Comparison of ENCODE assay signal across 22 cellular contexts in the genomic region with DNA sequence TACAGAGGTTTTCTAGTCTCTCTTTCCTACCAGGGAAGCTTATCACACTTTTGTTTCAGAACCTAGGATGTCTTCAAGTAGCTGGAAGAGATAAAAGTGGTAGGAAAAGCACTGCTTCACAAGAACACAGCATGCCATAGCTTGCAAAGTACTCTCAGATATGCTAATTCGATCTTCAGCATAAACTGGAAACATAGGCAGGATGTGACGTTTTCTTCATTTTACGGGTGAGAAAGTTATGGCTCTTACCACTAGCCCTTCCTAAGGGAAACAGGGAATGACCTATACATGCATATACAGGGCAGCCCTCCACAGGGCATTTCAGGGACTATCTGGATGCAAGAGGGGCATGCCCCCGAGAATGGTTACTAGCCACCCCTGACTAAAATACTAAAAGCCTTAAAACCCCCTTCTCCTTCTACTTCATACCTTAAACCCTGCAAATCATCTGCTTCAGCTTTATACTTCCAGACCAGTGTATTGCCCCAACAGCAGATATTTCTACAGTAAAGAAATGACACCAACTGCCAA. TPM values are rescaled to one million over a fixed set of nuclear protein-coding genes. Genes with fewer than 3 reads are reported as not detected.
DNase-seq lines count a peak whose midpoint lies in the region; ATAC-seq and TF ChIP-seq lines count a peak whose summit lies in the region.
"Had no signal": no experiment of that assay in that cellular context is flagged by ENCODE, and none has a peak within 500 bp of the region (broad histone marks: within the 10 kb centered on the region; RNA-seq: fewer than 3 reads in every experiment).

No MANE protein-coding gene starts in this region.

- TF ChIP-seq POLR2A in stomach (IDR thresholded peaks at IDR 0.05): no peak
- no peak for TF ChIP-seq POLR2A in tibial nerve (IDR thresholded peaks at IDR 0.05)
- TF ChIP-seq POLR2A in adrenal gland (IDR thresholded peaks at IDR 0.05): no peak
- TF ChIP-seq POLR2A in gastroesophageal sphincter (IDR thresholded peaks at IDR 0.05): no peak

- H2AFZ ChIP-seq in hepatocyte: no peak overlapping the region

- H3K36me3 ChIP-seq in hepatocyte (replicated peaks; ENCODE audit: insufficient read depth, low read depth) (no peaks in the 10 kb centered on the region), stomach (no peaks in the 10 kb centered on the region), tibial nerve (no peaks in the 10 kb centered on the region), adrenal gland (replicated peaks in 1 of 2) (no peaks in the 10 kb centered on the region), gastroesophageal sphincter (no peaks in the 10 kb centered on the region)
- H3K36me3 ChIP-seq: thoracic aorta had no signal

- TF ChIP-seq EP300 in stomach (IDR thresholded peaks at IDR 0.05) (no peak), tibial nerve (IDR thresholded peaks at IDR 0.05) (no peak), gastroesophageal sphincter (IDR thresholded peaks at IDR 0.05) (no peak)

- no peaks in the 10 kb centered on the region for H3K27me3 ChIP-seq in hepatocyte
- no peaks in the 10 kb centered on the region for H3K27me3 ChIP-seq in stomach
- peaks cover 0 to 5% of the 10 kb centered on the region in 2 donors for H3K27me3 ChIP-seq in tibial nerve
- H3K27me3 ChIP-seq in adrenal gland: no peaks in the 10 kb centered on the region
- peaks cover 23% of the 10 kb centered on the region for H3K27me3 ChIP-seq in gastroesophageal sphincter

- H3K27ac ChIP-seq in angular gyrus (ENCODE audit: low read depth, low read length) (peak overlapping the region; percentile 38), hepatocyte (peak overlapping the region; percentile 100), stomach (peak overlapping the region; percentile 87 to 95 (median 90)), tibial nerve (no peak overlapping the region), adrenal gland (no peak overlapping the region), gastroesophageal sphincter (no peak overlapping the region)
- H3K27ac ChIP-seq: coronary artery, thoracic aorta had no signal

- H4K20me1 ChIP-seq in hepatocyte (ENCODE audit: insufficient read depth, poor library complexity, severe bottlenecking): no peaks in the 10 kb centered on the region

- 46% methylated on average over 4 of the region's 4 CpGs for WGBS in hepatocyte (ENCODE audit: low lambda C conversion rate, missing lambda C conversion rate)
- WGBS in stomach, 5 donors: 26 to 49% (median 31%) methylated on average over 4 of the region's 4 CpGs
- 64 to 75% methylated on average over 4 of the region's 4 CpGs for WGBS in tibial nerve, 2 donors
- 77 to 89% (median 82%) methylated on average over 4 of the region's 4 CpGs for WGBS in adrenal gland, 4 donors
- 61 to 81% methylated on average over 3 to 4 of the region's 4 CpGs for WGBS in gastroesophageal sphincter (ENCODE audit: low coverage in 1 of 2), 2 donors

- H3K4me1 ChIP-seq in hepatocyte (ENCODE audit: insufficient read depth): peaks cover 50% of the 10 kb centered on the region
- H3K4me1 ChIP-seq in stomach: peaks cover 22 to 40% (median 27%) of the 10 kb centered on the region in 4 donors
- peaks cover 0 to 19% (median 14%) of the 10 kb centered on the region in 4 donors for H3K4me1 ChIP-seq in tibial nerve
- peaks cover 23 to 31% of the 10 kb centered on the region in 2 donors for H3K4me1 ChIP-seq in adrenal gland (replicated peaks in 1 of 2)
- peaks cover 0 to 22% (median 7%) of the 10 kb centered on the region in 3 donors for H3K4me1 ChIP-seq in gastroesophageal sphincter

- peaks cover 22% of the 10 kb centered on the region for H3K79me2 ChIP-seq in hepatocyte

- H3K9me2 ChIP-seq in hepatocyte (replicated peaks; ENCODE audit: insufficient read depth): no peaks in the 10 kb centered on the region

- no peak for ATAC-seq in gastroesophageal sphincter

- peak; percentile 36 for DNase-seq in HT-29 (ENCODE audit: low spot score)
- no peak for DNase-seq in hepatocyte (ENCODE audit: low spot score)
- no peak for DNase-seq in stomach
- DNase-seq in tibial nerve (ENCODE audit: low spot score in 2 of 2): no peak
- no peak for DNase-seq in adrenal gland
- DNase-seq in activated gamma-delta T cell treated with Interleukin-2 at 50 U/mL for 16 hours: no peak
- DNase-seq: activated CD4-positive, CD25-positive, alpha-beta regulatory T cell; IMR-90; kidney glomerular epithelial cell; MV-4-11; NCI-H2107; NCI-H82; nucleus accumbens; stimulated activated CD4-positive, alpha-beta T cell treated with anti-CD3 and anti-CD28 coated beads, Interleukin-4, amount 100 ng/mL, for 4 hours; T-helper 1 cell had no signal

- intact Hi-C loops in stomach (cut with DNase I; ENCODE audit: low total_unique reads): no loop called here
- intact Hi-C loops in adrenal gland (cut with DNase I): no loop called here

- H3K9me3 ChIP-seq in hepatocyte (ENCODE audit: low read depth) (no peaks in the 10 kb centered on the region), stomach (no peaks in the 10 kb centered on the region), tibial nerve (no peaks in the 10 kb centered on the region), adrenal gland (replicated peaks in 1 of 3) (no peaks in the 10 kb centered on the region), gastroesophageal sphincter (no peaks in the 10 kb centered on the region)
- H3K9me3 ChIP-seq: thoracic aorta had no signal

- peak overlapping the region; percentile 77 for H3K4me2 ChIP-seq in hepatocyte

- H3K4me3 ChIP-seq in hepatocyte (no peak overlapping the region), stomach (peak overlapping the region; percentile 10 to 46 (median 42)), tibial nerve (no peak overlapping the region), adrenal gland (no peak overlapping the region), gastroesophageal sphincter (no peak overlapping the region)
- H3K4me3 ChIP-seq: coronary artery, thoracic aorta had no signal

- no peak for TF ChIP-seq CTCF in hepatocyte (IDR thresholded peaks at IDR 0.05; ENCODE audit: poor library complexity)
- TF ChIP-seq CTCF in stomach (IDR thresholded peaks at IDR 0.05): no peak
- TF ChIP-seq CTCF in tibial nerve (IDR thresholded peaks at IDR 0.05): no peak
- no peak for TF ChIP-seq CTCF in adrenal gland (IDR thresholded peaks at IDR 0.05)
- no peak for TF ChIP-seq CTCF in gastroesophageal sphincter (IDR thresholded peaks at IDR 0.05)

RNA-seq across cellular contexts. Expression of a gene that starts 2.5 kb away (rescaled TPM):
- 45.7 and 47.1 TPM in 2 replicates for total RNA-seq in HT-29 (2014; rRNA removed; shearing (Covaris generic))
- 16.7 and 18.3 TPM in 2 replicates for total RNA-seq in hepatocyte
- 15.7 and 18.7 TPM in 2 replicates for polyA plus RNA-seq in hepatocyte
- 10 to 100 TPM; 18.0 to 91.7 (median 59.5) TPM for total RNA-seq in stomach
- polyA plus RNA-seq in stomach: 10 to 100 TPM; 17.1 to 50.4 (median 29.7) TPM
- under 1 TPM in 1 of 4 donors, not detected in 3; 0.44 TPM for total RNA-seq in tibial nerve
- 1 to 10 TPM in 6 of 8 donors, under 1 TPM in 2; 0.21 to 3.7 (median 1.1) TPM for total RNA-seq in adrenal gland
- polyA plus RNA-seq in adrenal gland: under 1 TPM; 0.20 to 0.88 (median 0.88) TPM
- 1 to 10 TPM in 2 of 4 donors, under 1 TPM in 1, not detected in 1; 0.19 to 3.7 (median 1.4) TPM for total RNA-seq in gastroesophageal sphincter
- total RNA-seq: fibroblast of lung had no signal
- polyA plus RNA-seq: BJ had no signal

RNA-seq across cellular contexts. Expression of a gene that starts 21.0 kb away (rescaled TPM):
- 14.3 and 16.2 TPM in 2 replicates for total RNA-seq in HT-29 (2014; rRNA removed; shearing (Covaris generic))
- total RNA-seq in hepatocyte (25.7 and 25.8 TPM in 2 replicates), stomach (10 to 100 TPM in 2 of 5 donors, 1 to 10 TPM in 3; 2.3 to 47.9 (median 9.4) TPM), tibial nerve (10 to 100 TPM in 3 of 4 donors, 1 to 10 TPM in 1; 6.9 to 11.8 (median 10.7) TPM), adrenal gland (10 to 100 TPM in 1 of 8 donors, 1 to 10 TPM in 7; 4.3 to 15.7 (median 8.6) TPM), gastroesophageal sphincter (10 to 100 TPM in 1 of 4 donors, 1 to 10 TPM in 3; 6.9 to 11.7 (median 8.8) TPM)
- polyA plus RNA-seq in hepatocyte (4.5 and 5.6 TPM in 2 replicates), stomach (1 to 10 TPM; 1.5 to 3.2 (median 1.5) TPM), adrenal gland (10 to 100 TPM in 1 of 3 donors, 1 to 10 TPM in 2; 2.5 to 10.9 (median 3.0) TPM)

RNA-seq across cellular contexts. Expression of a gene that starts 23.0 kb away (rescaled TPM):
- total RNA-seq in HT-29 (2014; rRNA removed; shearing (Covaris generic)): 11.6 and 13.9 TPM in 2 replicates
- total RNA-seq in hepatocyte (19.2 and 23.6 TPM in 2 replicates), stomach (10 to 100 TPM in 4 of 5 donors, 1 to 10 TPM in 1; 2.3 to 97.3 (median 29.1) TPM), tibial nerve (1 to 10 TPM; 6.5 to 9.8 (median 8.6) TPM), adrenal gland (10 to 100 TPM; 10.3 to 25.8 (median 19.6) TPM), gastroesophageal sphincter (1 to 10 TPM; 3.4 to 6.7 (median 5.3) TPM)
- polyA plus RNA-seq in hepatocyte (9.5 and 10.0 TPM in 2 replicates), stomach (1 to 10 TPM; 5.1 to 9.3 (median 6.7) TPM), adrenal gland (10 to 100 TPM in 1 of 3 donors, 1 to 10 TPM in 2; 3.9 to 10.8 (median 6.7) TPM)

RNA-seq across cellular contexts. Expression of a gene that starts 58.6 kb away (rescaled TPM):
- total RNA-seq in HT-29 (2014; rRNA removed; shearing (Covaris generic)): 8.4 and 13.7 TPM in 2 replicates
- 16.0 and 16.8 TPM in 2 replicates for total RNA-seq in hepatocyte
- polyA plus RNA-seq in hepatocyte: 12.4 and 13.5 TPM in 2 replicates
- total RNA-seq in stomach: 1 to 10 TPM in 2 of 5 donors, not detected in 3; 3.5 to 6.2 TPM
- polyA plus RNA-seq in stomach: 10 to 100 TPM in 2 of 3 donors, 1 to 10 TPM in 1; 8.5 to 18.9 (median 14.8) TPM
- 1 to 10 TPM in 1 of 4 donors, under 1 TPM in 1, not detected in 2; 0.90 to 4.9 TPM for total RNA-seq in tibial nerve
- total RNA-seq in adrenal gland: 1 to 10 TPM in 1 of 8 donors, under 1 TPM in 5, not detected in 2; 0.37 to 1.4 (median 0.69) TPM
- under 1 TPM; 0.20 to 0.64 (median 0.24) TPM for polyA plus RNA-seq in adrenal gland
- 1 to 10 TPM in 2 of 4 donors, not detected in 2; 1.6 to 2.7 TPM for total RNA-seq in gastroesophageal sphincter
- total RNA-seq: fibroblast of lung, IMR-90 had no signal
- polyA plus RNA-seq: BJ, fibroblast of lung, IMR-90 had no signal

RNA-seq across cellular contexts. Expression of a gene that starts 59.8 kb away (rescaled TPM):
- 0.03 and 0.18 TPM in 2 replicates for total RNA-seq in HT-29 (2014; rRNA removed; shearing (Covaris generic))
- total RNA-seq in hepatocyte (0.52 and 0.70 TPM in 2 replicates), stomach (under 1 TPM in 2 of 5 donors, not detected in 3; 0.37 to 0.58 TPM), tibial nerve (not detected), adrenal gland (not detected), gastroesophageal sphincter (under 1 TPM in 1 of 4 donors, not detected in 3; 0.39 TPM)
- polyA plus RNA-seq in hepatocyte (0.52 TPM in 1 of 2 replicates, not detected in the other), stomach (under 1 TPM in 1 of 3 donors, not detected in 2; 0.30 TPM), adrenal gland (not detected)
- total RNA-seq: astrocyte, fibroblast of lung, IMR-90, thoracic aorta had no signal
- polyA plus RNA-seq: BJ, fibroblast of lung, IMR-90 had no signal

Comparison
In these comparisons a context has a peak if more than half of its experiments do, and no peak if none do; other contexts are left out.
1. H3K27ac ChIP-seq: peak in angular gyrus (single experiment), hepatocyte (single experiment) and stomach (5 of 5); none in tibial nerve (0 of 4), adrenal gland (0 of 5) and gastroesophageal sphincter (0 of 4).
2. H3K4me3 ChIP-seq: peak in stomach (4 of 4); none in hepatocyte (single experiment), tibial nerve (0 of 4), adrenal gland (0 of 4) and gastroesophageal sphincter (0 of 2).